In the genomic region with DNA sequence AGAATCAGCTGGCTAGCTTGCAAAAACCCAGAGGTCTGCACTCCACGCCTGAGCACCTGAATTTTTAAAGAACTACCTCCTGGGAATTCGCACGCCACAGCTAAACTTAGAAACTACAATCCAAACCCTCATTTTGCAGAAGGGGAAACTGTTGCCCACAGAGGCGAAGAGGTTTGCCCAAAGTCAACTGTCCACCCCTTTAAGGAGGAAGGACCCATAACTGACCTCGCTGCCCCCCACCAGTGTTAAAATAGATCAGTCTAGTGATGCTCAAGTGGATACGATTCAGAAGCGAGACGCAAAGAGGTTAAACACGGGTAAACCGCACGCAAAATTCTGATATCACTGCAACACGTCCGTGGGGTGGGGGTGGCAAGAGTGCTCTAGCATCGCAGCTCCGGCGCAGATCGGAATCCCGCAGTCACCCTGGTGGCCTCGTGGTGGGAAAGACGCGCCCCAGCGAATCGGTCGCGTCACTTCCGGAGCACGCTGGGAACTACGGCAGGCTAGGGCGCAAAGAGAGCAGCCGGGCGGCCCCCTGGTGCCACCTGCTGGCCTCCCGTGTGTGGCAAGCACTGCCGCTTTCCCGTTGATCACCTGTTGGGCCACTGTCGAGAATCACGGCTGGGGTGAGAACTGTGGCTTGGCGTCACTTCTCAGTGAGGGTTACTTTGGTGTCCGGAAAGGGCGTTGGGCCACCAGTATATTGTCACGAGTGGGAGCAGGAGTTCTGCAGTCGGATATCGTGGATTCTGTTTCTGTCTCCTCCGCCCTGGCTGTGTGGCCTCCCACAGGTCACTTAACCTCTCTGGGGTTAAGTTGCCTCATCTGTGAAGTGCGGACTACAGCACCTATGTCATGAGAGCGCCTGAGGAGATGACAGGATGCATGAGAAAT, we compare ENCODE assay signal across 8 cellular contexts. TPM values are rescaled to one million over a fixed set of nuclear protein-coding genes. Genes with fewer than 3 reads are reported as not detected.
DNase-seq lines count a peak whose midpoint lies in the region; ATAC-seq and TF ChIP-seq lines count a peak whose summit lies in the region.

A gene (minus strand): TSS at position 451 of the 897 bp plus-strand sequence. CDS start 686 bp downstream, outside the sequence.

- H3K9me3 Mint-ChIP-seq in endodermal cell (peaks cover 5% of the 10 kb centered on the region), mesothelial cell of epicardium (no peaks in the 10 kb centered on the region)

- H3K27ac Mint-ChIP-seq in endodermal cell, result peak within 1 kb of the TSS; percentile 90
- H3K27ac Mint-ChIP-seq in mesothelial cell of epicardium, result peak within 1 kb of the TSS; percentile 87

- DNase-seq in Caki2 (ENCODE audit: low read depth) (peak; percentile 82), NT2/D1 (ENCODE audit: low read depth, low spot score) (peak; percentile 89), endodermal cell (peak; percentile 99), mesothelial cell of epicardium (ENCODE audit: low spot score in 2 of 2, unreplicated experiment in 2 of 2) (peak; percentile 84 to 93)
- DNase-seq in activated CD8-positive, alpha-beta memory T cell treated with anti-CD3 and anti-CD28 coated beads, Interleukin-2, amount 50 U/mL, for 1 hour (ENCODE audit: extremely low read depth), result peak; percentile 90
- peak; percentile 90 to 93 for DNase-seq in stimulated activated CD8-positive, alpha-beta memory T cell treated with anti-CD3 and anti-CD28 coated beads, Interleukin-15, amount 100 ng/mL, for 48 hours (ENCODE audit: low read depth in 2 of 2)

- H3K27me3 Mint-ChIP-seq in endodermal cell (ENCODE audit: insufficient read depth) (peaks cover 13% of the 10 kb centered on the region), mesothelial cell of epicardium (ENCODE audit: low read depth) (no peaks in the 10 kb centered on the region)

- H3K27me3 ChIP-seq in HUES48 (ENCODE audit: control insufficient read depth, insufficient read depth, low read length) (0 out of 2 replicates have a peak, but pooled peaks cover 5% of the 10 kb centered on the region), NT2/D1 (ENCODE audit: insufficient read depth, insufficient read length) (no peaks in the 10 kb centered on the region), endodermal cell (ENCODE audit: control insufficient read depth, insufficient read depth, low read length, poor library complexity, severe bottlenecking) (no peaks in the 10 kb centered on the region)

- TF ChIP-seq CTCF in endodermal cell (conservative IDR thresholded peaks at IDR 0.05) (peak; percentile 99), mesothelial cell of epicardium (IDR thresholded peaks at IDR 0.05; ENCODE audit: unreplicated experiment) (peak; percentile 91)

- no peaks in the 10 kb centered on the region for H3K9me3 ChIP-seq in HUES48 (ENCODE audit: control insufficient read depth, insufficient read depth, low read length)
- H3K9me3 ChIP-seq in NT2/D1 (ENCODE audit: insufficient read depth, low read length), result peaks cover 7% of the 10 kb centered on the region; the same call in 1 of the 2 replicates
- no peaks in the 10 kb centered on the region for H3K9me3 ChIP-seq in endodermal cell (ENCODE audit: control insufficient read depth, low read length)

- H3K4me3 ChIP-seq in HUES48 (ENCODE audit: low read depth, low read length), result peak within 1 kb of the TSS; percentile 51
- peak within 1 kb of the TSS; percentile 3 for H3K4me3 ChIP-seq in NT2/D1 (ENCODE audit: insufficient read length, low read depth)
- H3K4me3 ChIP-seq in endodermal cell (ENCODE audit: low read length), result peak within 1 kb of the TSS; percentile 78

- in situ Hi-C loops in Caki2 (cut with HindIII; ENCODE audit: low pct_unique_long_range_greater_than_20kb, low sequenced_read_pairs), result no loop called here

- peaks cover 5% of the 10 kb centered on the region; the same call in 1 of the 2 replicates for H3K36me3 ChIP-seq in HUES48 (ENCODE audit: control insufficient read depth, insufficient read depth, low read length)
- peaks cover 6% of the 10 kb centered on the region for H3K36me3 ChIP-seq in NT2/D1 (ENCODE audit: insufficient read depth, insufficient read length, low read length)
- H3K36me3 ChIP-seq in endodermal cell (ENCODE audit: control insufficient read depth, insufficient read depth, low read length), result no peaks in the 10 kb centered on the region

- ATAC-seq in GM21367 (IDR thresholded peaks at IDR 0.05; ENCODE audit: unreplicated experiment), result peak; percentile 50

- H3K27ac ChIP-seq in HUES48 (ENCODE audit: low read depth, low read length) (no peak within 1 kb of the TSS), endodermal cell (ENCODE audit: low read depth, low read length) (no peak within 1 kb of the TSS)

- H3K36me3 Mint-ChIP-seq in endodermal cell (ENCODE audit: low read depth), result peaks cover 24% of the 10 kb centered on the region
- H3K36me3 Mint-ChIP-seq in mesothelial cell of epicardium, result peaks cover 5% of the 10 kb centered on the region

- peak within 1 kb of the TSS; percentile 28; the same call in 1 of the 2 replicates for H3K9ac ChIP-seq in HUES48 (ENCODE audit: low read depth, low read length)
- H3K9ac ChIP-seq in NT2/D1 (ENCODE audit: insufficient read length, low read depth), result no peak within 1 kb of the TSS
- no peak within 1 kb of the TSS for H3K9ac ChIP-seq in endodermal cell (ENCODE audit: extremely low read depth, low read length, poor library complexity, severe bottlenecking)

- WGBS in endodermal cell (ENCODE audit: insufficient coverage in 1 of 2, insufficient read length in 1 of 2), 2 experiments, result 23 to 24% methylated on average over 26 to 45 of the region's 45 CpGs

- H3K4me1 Mint-ChIP-seq in endodermal cell, result no peaks in the 10 kb centered on the region
- H3K4me1 Mint-ChIP-seq in mesothelial cell of epicardium, result peaks cover 26% of the 10 kb centered on the region

- H3K4me3 Mint-ChIP-seq in endodermal cell (peak within 1 kb of the TSS; percentile 47), mesothelial cell of epicardium (peak within 1 kb of the TSS; percentile 78)

- H3K4me1 ChIP-seq in HUES48 (ENCODE audit: control insufficient read depth, insufficient read depth, low read length) (peaks cover 15% of the 10 kb centered on the region), NT2/D1 (ENCODE audit: insufficient read depth, insufficient read length) (peaks cover 6% of the 10 kb centered on the region), endodermal cell (ENCODE audit: control insufficient read depth, insufficient read depth, low read length) (no peaks in the 10 kb centered on the region)

RNA-seq across cellular contexts. Expression of the gene that starts here (rescaled TPM):
- 8.6 and 14.9 TPM in 2 replicates for total RNA-seq in Caki2 (2014; rRNA removed; shearing (Covaris generic); ENCODE audit: low replicate concordance)
- total RNA-seq in endodermal cell, result 10 to 100 TPM; 10.5 to 23.3 TPM
- 31.7 TPM for polyA plus RNA-seq in endodermal cell (2013, experiment 1 of 2)
- 23.8 TPM for polyA plus RNA-seq in endodermal cell (2013, experiment 2 of 2)
- total RNA-seq in mesothelial cell of epicardium, result 37.3 to 39.6 TPM (median 37.4 TPM) in 3 replicates

Comparison
In these comparisons a context has a peak if more than half of its experiments do, and no peak if none do; other contexts are left out.
1. H3K4me3 ChIP-seq: peak in every context shown above with its lines; median percentile 78 in endodermal cell; 51 in HUES48; 3 in NT2/D1.